In the genomic region with DNA sequence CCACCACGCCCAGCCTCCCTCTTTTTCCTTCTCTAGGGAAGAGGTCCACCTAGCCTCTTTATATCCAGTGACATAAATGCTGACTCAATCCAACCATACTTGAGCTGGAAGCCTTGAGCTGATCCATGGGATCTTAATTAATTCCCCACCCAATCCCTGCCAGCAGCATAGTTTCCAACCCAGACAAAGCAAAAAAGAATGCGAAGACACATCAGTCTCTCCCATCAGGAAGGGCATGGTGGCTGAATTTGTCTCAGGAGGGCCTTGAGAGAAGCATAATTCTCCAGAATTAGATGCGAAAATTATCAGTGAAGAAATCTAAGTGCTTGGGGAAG, we compare ENCODE assay signal across 1 cellular context.
TF ChIP-seq lines count a peak whose summit lies in the region.

No MANE protein-coding gene starts in this region.

TF ChIP-seq in HepG2, 621 proteins besides CTCF, POLR2A, EP300 and RAD21 (continued from another document and continues in another):
- TF ChIP-seq, protein P1, sequence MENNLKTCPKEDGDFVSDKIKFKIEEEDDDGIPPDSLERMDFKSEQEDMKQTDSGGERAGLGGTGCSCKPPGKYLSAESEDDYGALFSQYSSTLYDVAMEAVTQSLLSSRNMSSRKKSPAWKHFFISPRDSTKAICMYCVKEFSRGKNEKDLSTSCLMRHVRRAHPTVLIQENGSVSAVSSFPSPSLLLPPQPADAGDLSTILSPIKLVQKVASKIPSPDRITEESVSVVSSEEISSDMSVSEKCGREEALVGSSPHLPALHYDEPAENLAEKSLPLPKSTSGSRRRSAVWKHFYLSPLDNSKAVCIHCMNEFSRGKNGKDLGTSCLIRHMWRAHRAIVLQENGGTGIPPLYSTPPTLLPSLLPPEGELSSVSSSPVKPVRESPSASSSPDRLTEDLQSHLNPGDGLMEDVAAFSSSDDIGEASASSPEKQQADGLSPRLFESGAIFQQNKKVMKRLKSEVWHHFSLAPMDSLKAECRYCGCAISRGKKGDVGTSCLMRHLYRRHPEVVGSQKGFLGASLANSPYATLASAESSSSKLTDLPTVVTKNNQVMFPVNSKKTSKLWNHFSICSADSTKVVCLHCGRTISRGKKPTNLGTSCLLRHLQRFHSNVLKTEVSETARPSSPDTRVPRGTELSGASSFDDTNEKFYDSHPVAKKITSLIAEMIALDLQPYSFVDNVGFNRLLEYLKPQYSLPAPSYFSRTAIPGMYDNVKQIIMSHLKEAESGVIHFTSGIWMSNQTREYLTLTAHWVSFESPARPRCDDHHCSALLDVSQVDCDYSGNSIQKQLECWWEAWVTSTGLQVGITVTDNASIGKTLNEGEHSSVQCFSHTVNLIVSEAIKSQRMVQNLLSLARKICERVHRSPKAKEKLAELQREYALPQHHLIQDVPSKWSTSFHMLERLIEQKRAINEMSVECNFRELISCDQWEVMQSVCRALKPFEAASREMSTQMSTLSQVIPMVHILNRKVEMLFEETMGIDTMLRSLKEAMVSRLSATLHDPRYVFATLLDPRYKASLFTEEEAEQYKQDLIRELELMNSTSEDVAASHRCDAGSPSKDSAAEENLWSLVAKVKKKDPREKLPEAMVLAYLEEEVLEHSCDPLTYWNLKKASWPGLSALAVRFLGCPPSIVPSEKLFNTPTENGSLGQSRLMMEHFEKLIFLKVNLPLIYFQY (CRISPR knock-in tag; IDR thresholded peaks at IDR 0.05; ENCODE audit: borderline replicate concordance), result no peak
- no peak for TF ChIP-seq TCF7L2 (IDR thresholded peaks at IDR 0.05; ENCODE audit: low read depth, low read length)
- 0 out of 2 replicates have a peak, but pooled peaks have one; percentile 3 for TF ChIP-seq ZNF430 (CRISPR knock-in tag; IDR thresholded peaks at IDR 0.05)
- no peak for TF ChIP-seq ZNF337 (CRISPR knock-in tag; IDR thresholded peaks at IDR 0.05; ENCODE audit: borderline replicate concordance, low read depth)
- no peak for TF ChIP-seq ARNTL (CRISPR knock-in tag; IDR thresholded peaks at IDR 0.05)
- TF ChIP-seq POLR2AphosphoS5 (IDR thresholded peaks at IDR 0.05; ENCODE audit: low read depth, low read length), result no peak
- no peak for TF ChIP-seq ZC3H4 (CRISPR knock-in tag; IDR thresholded peaks at IDR 0.05; ENCODE audit: borderline replicate concordance)
- peak; percentile 7; the same call in 1 of the 2 replicates for TF ChIP-seq RFXAP (CRISPR knock-in tag; IDR thresholded peaks at IDR 0.05; ENCODE audit: borderline replicate concordance)
- 0 out of 2 replicates have a peak, but pooled peaks have one; percentile 2 for TF ChIP-seq MBNL3 (CRISPR knock-in tag; conservative IDR thresholded peaks at IDR 0.05)
- no peak; the same call in 1 of the 2 replicates for TF ChIP-seq KDM2A (CRISPR knock-in tag; IDR thresholded peaks at IDR 0.05; ENCODE audit: borderline replicate concordance, low read depth)
- TF ChIP-seq ZNF775 (CRISPR knock-in tag; IDR thresholded peaks at IDR 0.05; ENCODE audit: borderline replicate concordance), result peak; percentile 23; the same call in 1 of the 2 replicates
- TF ChIP-seq FOXC1 (CRISPR knock-in tag; IDR thresholded peaks at IDR 0.05; ENCODE audit: borderline replicate concordance), result 0 out of 2 replicates have a peak, but pooled peaks have one; percentile 31
- TF ChIP-seq PAX8 (CRISPR knock-in tag; IDR thresholded peaks at IDR 0.05; ENCODE audit: borderline replicate concordance), result 0 out of 2 replicates have a peak, but pooled peaks have one; percentile 67
- no peak for TF ChIP-seq ZNF629 (CRISPR knock-in tag; conservative IDR thresholded peaks at IDR 0.05)
- TF ChIP-seq CBFB (CRISPR knock-in tag; IDR thresholded peaks at IDR 0.05), result no peak
- TF ChIP-seq ZNF44 (CRISPR knock-in tag; IDR thresholded peaks at IDR 0.05), result no peak
- TF ChIP-seq ZNF12 (CRISPR knock-in tag; IDR thresholded peaks at IDR 0.05), result no peak
- TF ChIP-seq, protein P2, sequence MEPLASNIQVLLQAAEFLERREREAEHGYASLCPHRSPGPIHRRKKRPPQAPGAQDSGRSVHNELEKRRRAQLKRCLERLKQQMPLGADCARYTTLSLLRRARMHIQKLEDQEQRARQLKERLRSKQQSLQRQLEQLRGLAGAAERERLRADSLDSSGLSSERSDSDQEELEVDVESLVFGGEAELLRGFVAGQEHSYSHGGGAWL (CRISPR knock-in tag; IDR thresholded peaks at IDR 0.05), result 0 out of 2 replicates have a peak, but pooled peaks have one; percentile 34
- TF ChIP-seq, protein P3, sequence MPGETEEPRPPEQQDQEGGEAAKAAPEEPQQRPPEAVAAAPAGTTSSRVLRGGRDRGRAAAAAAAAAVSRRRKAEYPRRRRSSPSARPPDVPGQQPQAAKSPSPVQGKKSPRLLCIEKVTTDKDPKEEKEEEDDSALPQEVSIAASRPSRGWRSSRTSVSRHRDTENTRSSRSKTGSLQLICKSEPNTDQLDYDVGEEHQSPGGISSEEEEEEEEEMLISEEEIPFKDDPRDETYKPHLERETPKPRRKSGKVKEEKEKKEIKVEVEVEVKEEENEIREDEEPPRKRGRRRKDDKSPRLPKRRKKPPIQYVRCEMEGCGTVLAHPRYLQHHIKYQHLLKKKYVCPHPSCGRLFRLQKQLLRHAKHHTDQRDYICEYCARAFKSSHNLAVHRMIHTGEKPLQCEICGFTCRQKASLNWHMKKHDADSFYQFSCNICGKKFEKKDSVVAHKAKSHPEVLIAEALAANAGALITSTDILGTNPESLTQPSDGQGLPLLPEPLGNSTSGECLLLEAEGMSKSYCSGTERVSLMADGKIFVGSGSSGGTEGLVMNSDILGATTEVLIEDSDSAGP (CRISPR knock-in tag; IDR thresholded peaks at IDR 0.05; ENCODE audit: borderline replicate concordance), result peak; percentile 30; the same call in 1 of the 2 replicates
- no peak for TF ChIP-seq ZNF549 (CRISPR knock-in tag; IDR thresholded peaks at IDR 0.05)
- TF ChIP-seq HOXA7 (CRISPR knock-in tag; IDR thresholded peaks at IDR 0.05), result no peak
- no peak for TF ChIP-seq RORA (CRISPR knock-in tag; IDR thresholded peaks at IDR 0.05)
- TF ChIP-seq, protein P4, sequence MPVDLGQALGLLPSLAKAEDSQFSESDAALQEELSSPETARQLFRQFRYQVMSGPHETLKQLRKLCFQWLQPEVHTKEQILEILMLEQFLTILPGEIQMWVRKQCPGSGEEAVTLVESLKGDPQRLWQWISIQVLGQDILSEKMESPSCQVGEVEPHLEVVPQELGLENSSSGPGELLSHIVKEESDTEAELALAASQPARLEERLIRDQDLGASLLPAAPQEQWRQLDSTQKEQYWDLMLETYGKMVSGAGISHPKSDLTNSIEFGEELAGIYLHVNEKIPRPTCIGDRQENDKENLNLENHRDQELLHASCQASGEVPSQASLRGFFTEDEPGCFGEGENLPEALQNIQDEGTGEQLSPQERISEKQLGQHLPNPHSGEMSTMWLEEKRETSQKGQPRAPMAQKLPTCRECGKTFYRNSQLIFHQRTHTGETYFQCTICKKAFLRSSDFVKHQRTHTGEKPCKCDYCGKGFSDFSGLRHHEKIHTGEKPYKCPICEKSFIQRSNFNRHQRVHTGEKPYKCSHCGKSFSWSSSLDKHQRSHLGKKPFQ (CRISPR knock-in tag; IDR thresholded peaks at IDR 0.05; ENCODE audit: insufficient replicate concordance), result peak; percentile 35
- TF ChIP-seq NAIF1 (CRISPR knock-in tag; IDR thresholded peaks at IDR 0.05; ENCODE audit: borderline replicate concordance), result 0 out of 2 replicates have a peak, but pooled peaks have one; percentile 5
- TF ChIP-seq ZNF550 (CRISPR knock-in tag; IDR thresholded peaks at IDR 0.05; ENCODE audit: borderline replicate concordance), result no peak
- TF ChIP-seq MIER3 (CRISPR knock-in tag; IDR thresholded peaks at IDR 0.05; ENCODE audit: borderline replicate concordance), result no peak
- TF ChIP-seq, protein P5, sequence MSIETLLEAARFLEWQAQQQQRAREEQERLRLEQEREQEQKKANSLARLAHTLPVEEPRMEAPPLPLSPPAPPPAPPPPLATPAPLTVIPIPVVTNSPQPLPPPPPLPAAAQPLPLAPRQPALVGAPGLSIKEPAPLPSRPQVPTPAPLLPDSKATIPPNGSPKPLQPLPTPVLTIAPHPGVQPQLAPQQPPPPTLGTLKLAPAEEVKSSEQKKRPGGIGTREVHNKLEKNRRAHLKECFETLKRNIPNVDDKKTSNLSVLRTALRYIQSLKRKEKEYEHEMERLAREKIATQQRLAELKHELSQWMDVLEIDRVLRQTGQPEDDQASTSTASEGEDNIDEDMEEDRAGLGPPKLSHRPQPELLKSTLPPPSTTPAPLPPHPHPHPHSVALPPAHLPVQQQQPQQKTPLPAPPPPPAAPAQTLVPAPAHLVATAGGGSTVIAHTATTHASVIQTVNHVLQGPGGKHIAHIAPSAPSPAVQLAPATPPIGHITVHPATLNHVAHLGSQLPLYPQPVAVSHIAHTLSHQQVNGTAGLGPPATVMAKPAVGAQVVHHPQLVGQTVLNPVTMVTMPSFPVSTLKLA (IDR thresholded peaks at IDR 0.05), result no peak
- TF ChIP-seq, protein P6, sequence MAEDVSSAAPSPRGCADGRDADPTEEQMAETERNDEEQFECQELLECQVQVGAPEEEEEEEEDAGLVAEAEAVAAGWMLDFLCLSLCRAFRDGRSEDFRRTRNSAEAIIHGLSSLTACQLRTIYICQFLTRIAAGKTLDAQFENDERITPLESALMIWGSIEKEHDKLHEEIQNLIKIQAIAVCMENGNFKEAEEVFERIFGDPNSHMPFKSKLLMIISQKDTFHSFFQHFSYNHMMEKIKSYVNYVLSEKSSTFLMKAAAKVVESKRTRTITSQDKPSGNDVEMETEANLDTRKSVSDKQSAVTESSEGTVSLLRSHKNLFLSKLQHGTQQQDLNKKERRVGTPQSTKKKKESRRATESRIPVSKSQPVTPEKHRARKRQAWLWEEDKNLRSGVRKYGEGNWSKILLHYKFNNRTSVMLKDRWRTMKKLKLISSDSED (CRISPR knock-in tag; IDR thresholded peaks at IDR 0.05), result no peak
- TF ChIP-seq, protein P7, sequence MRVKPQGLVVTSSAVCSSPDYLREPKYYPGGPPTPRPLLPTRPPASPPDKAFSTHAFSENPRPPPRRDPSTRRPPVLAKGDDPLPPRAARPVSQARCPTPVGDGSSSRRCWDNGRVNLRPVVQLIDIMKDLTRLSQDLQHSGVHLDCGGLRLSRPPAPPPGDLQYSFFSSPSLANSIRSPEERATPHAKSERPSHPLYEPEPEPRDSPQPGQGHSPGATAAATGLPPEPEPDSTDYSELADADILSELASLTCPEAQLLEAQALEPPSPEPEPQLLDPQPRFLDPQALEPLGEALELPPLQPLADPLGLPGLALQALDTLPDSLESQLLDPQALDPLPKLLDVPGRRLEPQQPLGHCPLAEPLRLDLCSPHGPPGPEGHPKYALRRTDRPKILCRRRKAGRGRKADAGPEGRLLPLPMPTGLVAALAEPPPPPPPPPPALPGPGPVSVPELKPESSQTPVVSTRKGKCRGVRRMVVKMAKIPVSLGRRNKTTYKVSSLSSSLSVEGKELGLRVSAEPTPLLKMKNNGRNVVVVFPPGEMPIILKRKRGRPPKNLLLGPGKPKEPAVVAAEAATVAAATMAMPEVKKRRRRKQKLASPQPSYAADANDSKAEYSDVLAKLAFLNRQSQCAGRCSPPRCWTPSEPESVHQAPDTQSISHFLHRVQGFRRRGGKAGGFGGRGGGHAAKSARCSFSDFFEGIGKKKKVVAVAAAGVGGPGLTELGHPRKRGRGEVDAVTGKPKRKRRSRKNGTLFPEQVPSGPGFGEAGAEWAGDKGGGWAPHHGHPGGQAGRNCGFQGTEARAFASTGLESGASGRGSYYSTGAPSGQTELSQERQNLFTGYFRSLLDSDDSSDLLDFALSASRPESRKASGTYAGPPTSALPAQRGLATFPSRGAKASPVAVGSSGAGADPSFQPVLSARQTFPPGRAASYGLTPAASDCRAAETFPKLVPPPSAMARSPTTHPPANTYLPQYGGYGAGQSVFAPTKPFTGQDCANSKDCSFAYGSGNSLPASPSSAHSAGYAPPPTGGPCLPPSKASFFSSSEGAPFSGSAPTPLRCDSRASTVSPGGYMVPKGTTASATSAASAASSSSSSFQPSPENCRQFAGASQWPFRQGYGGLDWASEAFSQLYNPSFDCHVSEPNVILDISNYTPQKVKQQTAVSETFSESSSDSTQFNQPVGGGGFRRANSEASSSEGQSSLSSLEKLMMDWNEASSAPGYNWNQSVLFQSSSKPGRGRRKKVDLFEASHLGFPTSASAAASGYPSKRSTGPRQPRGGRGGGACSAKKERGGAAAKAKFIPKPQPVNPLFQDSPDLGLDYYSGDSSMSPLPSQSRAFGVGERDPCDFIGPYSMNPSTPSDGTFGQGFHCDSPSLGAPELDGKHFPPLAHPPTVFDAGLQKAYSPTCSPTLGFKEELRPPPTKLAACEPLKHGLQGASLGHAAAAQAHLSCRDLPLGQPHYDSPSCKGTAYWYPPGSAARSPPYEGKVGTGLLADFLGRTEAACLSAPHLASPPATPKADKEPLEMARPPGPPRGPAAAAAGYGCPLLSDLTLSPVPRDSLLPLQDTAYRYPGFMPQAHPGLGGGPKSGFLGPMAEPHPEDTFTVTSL (CRISPR knock-in tag; IDR thresholded peaks at IDR 0.05; ENCODE audit: borderline replicate concordance), result no peak
- TF ChIP-seq ZNF333 (CRISPR knock-in tag; IDR thresholded peaks at IDR 0.05; ENCODE audit: borderline replicate concordance), result no peak
- TF ChIP-seq KLF11 (CRISPR knock-in tag; IDR thresholded peaks at IDR 0.05), result no peak
- TF ChIP-seq, protein P8, sequence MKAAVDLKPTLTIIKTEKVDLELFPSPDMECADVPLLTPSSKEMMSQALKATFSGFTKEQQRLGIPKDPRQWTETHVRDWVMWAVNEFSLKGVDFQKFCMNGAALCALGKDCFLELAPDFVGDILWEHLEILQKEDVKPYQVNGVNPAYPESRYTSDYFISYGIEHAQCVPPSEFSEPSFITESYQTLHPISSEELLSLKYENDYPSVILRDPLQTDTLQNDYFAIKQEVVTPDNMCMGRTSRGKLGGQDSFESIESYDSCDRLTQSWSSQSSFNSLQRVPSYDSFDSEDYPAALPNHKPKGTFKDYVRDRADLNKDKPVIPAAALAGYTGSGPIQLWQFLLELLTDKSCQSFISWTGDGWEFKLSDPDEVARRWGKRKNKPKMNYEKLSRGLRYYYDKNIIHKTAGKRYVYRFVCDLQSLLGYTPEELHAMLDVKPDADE (CRISPR knock-in tag; IDR thresholded peaks at IDR 0.05), result no peak
- TF ChIP-seq ZNF136 (CRISPR knock-in tag; IDR thresholded peaks at IDR 0.05; ENCODE audit: low read depth), result no peak
- no peak for TF ChIP-seq ASH2L (IDR thresholded peaks at IDR 0.05; ENCODE audit: insufficient read length, low read depth, low read length)
- TF ChIP-seq JDP2 (CRISPR knock-in tag; IDR thresholded peaks at IDR 0.05; ENCODE audit: borderline replicate concordance), result no peak
